10 cellular contexts compared by ENCODE assay signal in the genomic region with DNA sequence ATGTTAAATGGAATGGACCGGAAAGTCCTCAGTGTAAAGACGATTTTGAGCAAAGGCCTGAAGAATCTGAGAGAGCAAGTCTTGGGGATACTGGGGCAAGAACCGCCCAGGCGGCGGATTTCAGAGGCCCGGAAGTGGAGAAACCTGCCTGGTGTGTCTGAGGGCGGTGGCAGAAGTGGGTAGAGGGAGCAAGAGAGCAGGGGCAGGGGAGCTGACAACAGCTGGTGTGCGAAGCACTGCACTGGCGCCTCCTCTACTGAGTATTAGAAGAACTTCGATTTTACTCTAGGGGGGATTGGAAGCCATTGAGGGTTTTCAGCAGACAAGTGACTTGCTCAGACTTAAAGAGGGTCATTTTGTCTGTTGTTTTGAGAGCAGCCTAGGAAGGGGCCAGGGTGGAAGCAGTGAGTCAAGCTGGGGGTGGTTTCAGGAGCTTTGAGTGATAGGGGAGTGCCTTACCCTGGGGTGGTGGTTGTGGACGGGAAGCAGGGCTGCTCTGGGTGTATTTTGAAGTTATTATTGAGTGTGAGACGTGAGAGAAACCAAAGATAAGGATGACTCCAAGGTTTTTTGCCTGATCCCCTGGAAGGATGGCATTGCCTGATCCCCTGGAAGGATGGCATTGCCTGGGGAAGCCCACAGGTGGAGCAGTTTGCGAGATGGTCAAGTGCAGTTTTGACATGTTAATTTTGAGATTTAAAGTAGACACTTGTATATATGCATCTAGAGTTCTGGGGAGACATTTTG. TPM values are rescaled to one million over a fixed set of nuclear protein-coding genes. Genes with fewer than 3 reads are reported as not detected.
A peak's percentile ranks its signal among the peaks of the same experiment; 100 is the strongest.
DNase-seq lines count a peak whose midpoint lies in the region; ATAC-seq and TF ChIP-seq lines count a peak whose summit lies in the region.
"Had no signal": no experiment of that assay in that cellular context is flagged by ENCODE, and none has a peak within 500 bp of the region (broad histone marks: within the 10 kb centered on the region; RNA-seq: fewer than 3 reads in every experiment).

No MANE protein-coding gene starts in this region.

- no peak overlapping the region for H3K4me3 ChIP-seq in body of pancreas
- H3K4me3 ChIP-seq: heart left ventricle, ovary had no signal

- 79 to 84% methylated on average over 13 of the region's 13 CpGs for WGBS in body of pancreas, 2 donors

- TF ChIP-seq POLR2A in body of pancreas (IDR thresholded peaks at IDR 0.05): no peak

- H3K36me3 ChIP-seq in body of pancreas (replicated peaks in 1 of 2; ENCODE audit: insufficient read depth in 1 of 2, low read depth in 2 of 2): no peaks in the 10 kb centered on the region
- H3K36me3 ChIP-seq: ovary had no signal

- no peak for TF ChIP-seq CTCF in body of pancreas (IDR thresholded peaks at IDR 0.05)
- no peak for TF ChIP-seq CTCF in nephron progenitor cell (IDR thresholded peaks at IDR 0.05)

- DNase-seq in activated T-cell treated with anti-CD3 and anti-CD28 coated beads for 24 hours (ENCODE audit: low read depth): peak; percentile 7
- DNase-seq in activated T-cell treated with anti-CD3 and anti-CD28 coated beads for 4 hours: no peak
- DNase-seq in SK-N-DZ (ENCODE audit: low spot score): peak; percentile 9
- peak in 1 of 4 donors; percentile 20 for DNase-seq in body of pancreas
- DNase-seq in superior temporal gyrus (ENCODE audit: extremely low spot score): no peak
- no peak for DNase-seq in NCI-H187 (lab: John Stamatoyannopoulos, UW)
- no peak for DNase-seq in nephron progenitor cell
- DNase-seq: heart left ventricle had no signal

- H3K9me3 Mint-ChIP-seq in stimulated activated naive CD8-positive, alpha-beta T cell treated with anti-CD3 and anti-CD28 coated beads, Interleukin-15, Interleukin-2, amounts not matched to agents 100 ng/mL and 50 ng/mL, for 24 hours: no peaks in the 10 kb centered on the region
- no peaks in the 10 kb centered on the region for H3K9me3 Mint-ChIP-seq in nephron progenitor cell

- H3K27ac ChIP-seq in body of pancreas: no peak overlapping the region
- H3K27ac ChIP-seq: heart left ventricle, ovary had no signal

- H3K27me3 Mint-ChIP-seq in stimulated activated naive CD8-positive, alpha-beta T cell treated with anti-CD3 and anti-CD28 coated beads, Interleukin-15, Interleukin-2, amounts not matched to agents 100 ng/mL and 50 ng/mL, for 24 hours: no peaks in the 10 kb centered on the region
- H3K27me3 Mint-ChIP-seq in nephron progenitor cell (ENCODE audit: low read depth, poor library complexity): no peaks in the 10 kb centered on the region

- peaks cover 62% of the 10 kb centered on the region for H3K36me3 Mint-ChIP-seq in stimulated activated naive CD8-positive, alpha-beta T cell treated with anti-CD3 and anti-CD28 coated beads, Interleukin-15, Interleukin-2, amounts not matched to agents 100 ng/mL and 50 ng/mL, for 24 hours (ENCODE audit: low read depth)
- peaks cover 22% of the 10 kb centered on the region for H3K36me3 Mint-ChIP-seq in nephron progenitor cell (ENCODE audit: low read depth)

- H3K27me3 ChIP-seq in body of pancreas: no peaks in the 10 kb centered on the region
- H3K27me3 ChIP-seq: heart left ventricle, ovary had no signal

- no peaks in the 10 kb centered on the region for H3K4me1 ChIP-seq in body of pancreas

- no peaks in the 10 kb centered on the region for H3K9me3 ChIP-seq in body of pancreas
- H3K9me3 ChIP-seq: heart left ventricle, ovary had no signal

- H3K27ac Mint-ChIP-seq in stimulated activated naive CD8-positive, alpha-beta T cell treated with anti-CD3 and anti-CD28 coated beads, Interleukin-15, Interleukin-2, amounts not matched to agents 100 ng/mL and 50 ng/mL, for 24 hours: peak overlapping the region; percentile 81
- H3K27ac Mint-ChIP-seq in nephron progenitor cell: no peak overlapping the region

- peaks cover 14% of the 10 kb centered on the region for H3K4me1 Mint-ChIP-seq in stimulated activated naive CD8-positive, alpha-beta T cell treated with anti-CD3 and anti-CD28 coated beads, Interleukin-15, Interleukin-2, amounts not matched to agents 100 ng/mL and 50 ng/mL, for 24 hours (ENCODE audit: low read depth)
- no peaks in the 10 kb centered on the region for H3K4me1 Mint-ChIP-seq in nephron progenitor cell

- H3K4me3 Mint-ChIP-seq in stimulated activated naive CD8-positive, alpha-beta T cell treated with anti-CD3 and anti-CD28 coated beads, Interleukin-15, Interleukin-2, amounts not matched to agents 100 ng/mL and 50 ng/mL, for 24 hours: no peak overlapping the region
- H3K4me3 Mint-ChIP-seq in nephron progenitor cell: no peak overlapping the region

- ATAC-seq in body of pancreas: peak; percentile 47

- intact Hi-C loops in body of pancreas (cut with DNase I): no loop called here

RNA-seq across cellular contexts. Expression of a gene that starts 52.5 kb away (rescaled TPM):
- polyA plus RNA-seq in SK-N-DZ (2014; cell fraction: cytosol; rRNA removed): 2.7 and 2.8 TPM in 2 replicates
- 7.2 and 28.1 TPM in 2 replicates for polyA plus RNA-seq in SK-N-DZ (2014; cell fraction: nucleus; rRNA removed)
- total RNA-seq in body of pancreas: 10 to 100 TPM in 1 of 2 donors, 1 to 10 TPM in 1; 9.6 to 22.7 TPM

Comparison
In these comparisons a context has a peak if more than half of its experiments do, and no peak if none do; other contexts are left out.
1. DNase-seq: peak in activated T-cell treated with anti-CD3 and anti-CD28 coated beads for 24 hours (single experiment) and SK-N-DZ (single experiment); none in activated T-cell treated with anti-CD3 and anti-CD28 coated beads for 4 hours (single experiment), superior temporal gyrus (single experiment), NCI-H187 (0 of 2) and nephron progenitor cell (single experiment).